ENCODE assay signal across 10 cellular contexts in genomic region chr2:152047826-152048476, GRCh38. TPM values are rescaled to one million over a fixed set of nuclear protein-coding genes. Genes with fewer than 3 reads are reported as not detected.
DNase-seq lines count a peak whose midpoint lies in the region; ATAC-seq, FAIRE-seq and TF ChIP-seq lines count a peak whose summit lies in the region.
"Had no signal": no experiment of that assay in that cellular context is flagged by ENCODE, and none has a peak within 500 bp of the region (broad histone marks: within the 10 kb centered on the region; RNA-seq: fewer than 3 reads in every experiment).

No MANE protein-coding gene starts in this region.

- no peaks in the 10 kb centered on the region for H3K9me3 ChIP-seq in HepG2 (ENCODE audit: low read length)
- no peaks in the 10 kb centered on the region for H3K9me3 ChIP-seq in right lobe of liver
- no peaks in the 10 kb centered on the region for H3K9me3 ChIP-seq in endodermal cell (ENCODE audit: control insufficient read depth, low read length)
- H3K9me3 ChIP-seq in upper lobe of right lung: no peaks in the 10 kb centered on the region

- WGBS in HepG2 (ENCODE audit: low lambda C conversion rate): 34% methylated on average over 6 of the region's 6 CpGs
- WGBS in right lobe of liver (ENCODE audit: insufficient coverage, low coverage, low lambda C conversion rate, missing lambda C conversion rate): 58% methylated on average over 6 of the region's 6 CpGs
- WGBS in endodermal cell (ENCODE audit: insufficient coverage in 1 of 2, insufficient read length in 1 of 2), 2 experiments: 81 to 88% methylated on average over 4 to 6 of the region's 6 CpGs

- H3K4me1 ChIP-seq in HepG2 (ENCODE audit: insufficient read depth, low read length) (no peaks in the 10 kb centered on the region), right lobe of liver (no peaks in the 10 kb centered on the region), endodermal cell (ENCODE audit: control insufficient read depth, insufficient read depth, low read length) (peaks cover 8% of the 10 kb centered on the region), upper lobe of right lung (no peaks in the 10 kb centered on the region)

- H3K4me3 ChIP-seq in HepG2 (replicated peaks in 1 of 3; ENCODE audit: insufficient read depth in 1 of 3, low read depth in 2 of 3, low read length in 3 of 3) (no peak overlapping the region), right lobe of liver (no peak overlapping the region), endodermal cell (ENCODE audit: low read length) (no peak overlapping the region), upper lobe of right lung (no peak overlapping the region)

- no peak overlapping the region for H2AFZ ChIP-seq in HepG2 (ENCODE audit: low read length)

- no peak overlapping the region for H3K27ac ChIP-seq in HepG2 (ENCODE audit: extremely low read length, insufficient read depth, low read length)
- H3K27ac ChIP-seq in right lobe of liver: no peak overlapping the region
- no peak overlapping the region for H3K27ac ChIP-seq in endodermal cell (ENCODE audit: low read depth, low read length)
- H3K27ac ChIP-seq in upper lobe of right lung: no peak overlapping the region

- intact Hi-C loops in HepG2 (cut with micrococcal nuclease; ENCODE audit: unreplicated experiment) (no loop called here), right lobe of liver (cut with DNase I) (no loop called here), upper lobe of right lung (cut with DNase I) (no loop called here)

- H3K9ac ChIP-seq in HepG2 (ENCODE audit: insufficient read depth, low read depth, low read length) (no peak overlapping the region), endodermal cell (ENCODE audit: extremely low read depth, low read length, poor library complexity, severe bottlenecking) (no peak overlapping the region)

- TF ChIP-seq POLR2A in HepG2 (IDR thresholded peaks at IDR 0.05; ENCODE audit: insufficient read depth in 1 of 2, low read depth in 2 of 2, low read length in 2 of 2): no peak
- TF ChIP-seq POLR2A in right lobe of liver (IDR thresholded peaks at IDR 0.05): no peak

- H3K27ac Mint-ChIP-seq in endodermal cell: no peak overlapping the region

- CTCF ChIA-PET in HepG2 (lab: Yijun Ruan, JAX; ENCODE audit: low intra/inter-chr PET ratio, low total read pairs): no interaction called here

- peak; percentile 76 for ATAC-seq in HepG2
- no peak for ATAC-seq in right lobe of liver
- ATAC-seq in upper lobe of right lung: peak; percentile 57
- ATAC-seq in GM18858 (IDR thresholded peaks at IDR 0.05; ENCODE audit: unreplicated experiment): no peak

- H3K4me2 ChIP-seq in HepG2 (ENCODE audit: low read depth, low read length): no peak overlapping the region

- no peaks in the 10 kb centered on the region for H3K79me2 ChIP-seq in HepG2 (ENCODE audit: insufficient read depth, low read length)

- peaks cover 39% of the 10 kb centered on the region for H3K27me3 Mint-ChIP-seq in endodermal cell (ENCODE audit: insufficient read depth)

- DNase-seq in HepG2 (ENCODE audit: low spot score) (peak; percentile 21), right lobe of liver (no peak), MV-4-11 (lab: John Stamatoyannopoulos, UW) (peak; percentile 27), endodermal cell (peak; percentile 55), upper lobe of right lung (no peak), DMS114 treated with DMSO at 0.1 percent for 48 hours (lab: John Stamatoyannopoulos, UW; ENCODE audit: unreplicated experiment) (no peak), NCI-H2107 (lab: John Stamatoyannopoulos, UW) (no peak)
- DNase-seq: amniotic stem cell had no signal

- in situ Hi-C loops in HepG2 (cut with HindIII; ENCODE audit: extremely low pct_ligation_motif_present, low pct_unique_long_range_greater_than_20kb): loop anchor here (25.0 kb wide), 1 partner anchor 1439 kb away; the partner anchor contains the start of gene RPRM

- POLR2A ChIA-PET in HepG2 (lab: Yijun Ruan, JAX): no interaction called here

- TF ChIP-seq EP300 in HepG2 (IDR thresholded peaks at IDR 0.05; ENCODE audit: low read depth in 2 of 2, low read length in 2 of 2): no peak
- no peak for TF ChIP-seq EP300 in HepG2 (CRISPR knock-in tag; IDR thresholded peaks at IDR 0.05; ENCODE audit: borderline replicate concordance)

- H3K36me3 ChIP-seq in HepG2 (replicated peaks in 1 of 2; ENCODE audit: control insufficient read depth in 1 of 2, insufficient read depth in 2 of 2, low read length in 2 of 2): no peaks in the 10 kb centered on the region
- H3K36me3 ChIP-seq in right lobe of liver: no peaks in the 10 kb centered on the region
- H3K36me3 ChIP-seq in endodermal cell (ENCODE audit: control insufficient read depth, insufficient read depth, low read length): no peaks in the 10 kb centered on the region
- H3K36me3 ChIP-seq in upper lobe of right lung: no peaks in the 10 kb centered on the region

- no peaks in the 10 kb centered on the region for H4K20me1 ChIP-seq in HepG2 (ENCODE audit: insufficient read depth, low read length)

- no peaks in the 10 kb centered on the region for H3K9me3 Mint-ChIP-seq in endodermal cell

- TF ChIP-seq CTCF in HepG2 (CRISPR knock-in tag; IDR thresholded peaks at IDR 0.05): peak; percentile 35
- peak in 2 of 4 donors; percentile 16 to 33 for TF ChIP-seq CTCF in right lobe of liver (IDR thresholded peaks at IDR 0.05)
- TF ChIP-seq CTCF in endodermal cell (conservative IDR thresholded peaks at IDR 0.05): peak; percentile 80
- peak; percentile 32 for TF ChIP-seq CTCF in upper lobe of right lung (IDR thresholded peaks at IDR 0.05)

- H3K36me3 Mint-ChIP-seq in endodermal cell (ENCODE audit: low read depth): no peaks in the 10 kb centered on the region

- no TSS peak for BruUV-seq in HepG2 (replicated peaks; lab: Mats Ljungman, UMichigan)

- H3K27me3 ChIP-seq in HepG2 (ENCODE audit: control insufficient read depth in 1 of 2, insufficient read depth in 2 of 2, low read length in 2 of 2) (peaks cover 0 to 21% of the 10 kb centered on the region in 2 experiments; a peak in 2 of 5 replicates), right lobe of liver (no peaks in the 10 kb centered on the region), endodermal cell (ENCODE audit: control insufficient read depth, insufficient read depth, low read length, poor library complexity, severe bottlenecking) (peaks cover 10% of the 10 kb centered on the region), upper lobe of right lung (no peaks in the 10 kb centered on the region)

- TF ChIP-seq RAD21 in HepG2 (CRISPR knock-in tag; IDR thresholded peaks at IDR 0.05): no peak

- H3K4me3 Mint-ChIP-seq in endodermal cell: no peak overlapping the region

- peaks cover 6% of the 10 kb centered on the region for H3K4me1 Mint-ChIP-seq in endodermal cell

- peak; percentile 34 for FAIRE-seq in HepG2 (lab: Jason Lieb, UNC)
- FAIRE-seq: G401.6 had no signal

TF ChIP-seq in HepG2, 621 proteins besides CTCF, POLR2A, EP300 and RAD21:
- peak; percentile 64 for TF ChIP-seq MNT (IDR thresholded peaks at IDR 0.05)
- no peak for TF ChIP-seq FOXK2 (IDR thresholded peaks at IDR 0.05)

RNA-seq across cellular contexts. Expression of gene CACNB4, which starts 50.9 kb away (rescaled TPM):
- total RNA-seq in HepG2 (2016; rRNA removed; fragmentation: Illumina TruSeq; extraction: Trizol) (9.5 and 14.3 TPM in 2 replicates), right lobe of liver (under 1 TPM; 0.06 to 0.49 (median 0.25) TPM), endodermal cell (under 1 TPM; 0.93 to 0.95 TPM), upper lobe of right lung (15.3 TPM)
- 8.4 and 9.3 TPM in 2 replicates for total RNA-seq in HepG2 (2016; cell fraction: cytosol; rRNA removed; fragmentation: Illumina TruSeq; extraction: Trizol; ENCODE audit: low read depth)
- 12.5 and 16.2 TPM in 2 replicates for total RNA-seq in HepG2 (2016; cell fraction: insoluble cytoplasmic fraction; rRNA removed; fragmentation: Illumina TruSeq; extraction: Trizol)
- 5.5 and 7.4 TPM in 2 replicates for total RNA-seq in HepG2 (2016; cell fraction: membrane; rRNA removed; fragmentation: Illumina TruSeq; extraction: Trizol)
- total RNA-seq in HepG2 (2016; cell fraction: nucleus; rRNA removed; fragmentation: Illumina TruSeq; extraction: Trizol): 49.9 and 50.0 TPM in 2 replicates
- polyA plus RNA-seq in HepG2 (2011; rRNA removed): 3.9 and 5.1 TPM in 2 replicates
- polyA plus RNA-seq in HepG2 (2011; cell fraction: cytosol; rRNA removed): 1.0 and 1.2 TPM in 2 replicates
- 8.4 and 10.5 TPM in 2 replicates for polyA plus RNA-seq in HepG2 (2011; cell fraction: nucleus; rRNA removed)
- polyA plus RNA-seq in HepG2 (2012): 2.6 and 3.3 TPM in 2 replicates
- 0.25 and 0.48 TPM in 2 replicates for polyA plus RNA-seq in HepG2 (2016; cell fraction: cytosol; fragmentation: Illumina TruSeq; extraction: Trizol; ENCODE audit: low read depth)
- 5.0 and 5.5 TPM in 2 replicates for polyA plus RNA-seq in HepG2 (2016; cell fraction: insoluble cytoplasmic fraction; fragmentation: Illumina TruSeq; extraction: Trizol; ENCODE audit: low read depth)
- polyA plus RNA-seq in HepG2 (2016; cell fraction: membrane; fragmentation: Illumina TruSeq; extraction: Trizol; ENCODE audit: low read depth): 1.7 and 2.1 TPM in 2 replicates
- 26.0 and 29.1 TPM in 2 replicates for polyA plus RNA-seq in HepG2 (2016; cell fraction: nucleus; fragmentation: Illumina TruSeq; extraction: Trizol; ENCODE audit: insufficient read depth, low read depth)
- polyA minus RNA-seq in HepG2 (2011; rRNA and poly(A)+ RNA removed; ENCODE audit: low replicate concordance): 0.35 and 13.9 TPM in 2 replicates
- polyA minus RNA-seq in HepG2 (2011; cell fraction: cytosol; rRNA and poly(A)+ RNA removed): 4.7 and 6.0 TPM in 2 replicates
- 47.0 and 50.5 TPM in 2 replicates for polyA minus RNA-seq in HepG2 (2011; cell fraction: nucleus; rRNA and poly(A)+ RNA removed)
- 6.4 TPM for polyA plus RNA-seq in endodermal cell (2013, experiment 1 of 2)
- polyA plus RNA-seq in endodermal cell (2013, experiment 2 of 2): 4.7 TPM

Comparison
In these comparisons a context has a peak if more than half of its experiments do, and no peak if none do; other contexts are left out.
1. ATAC-seq: peak in HepG2 (single experiment) and upper lobe of right lung (single experiment); none in right lobe of liver (0 of 4) and GM18858 (single experiment).
2. DNase-seq: peak in HepG2 (single experiment), MV-4-11 (single experiment) and endodermal cell (single experiment); none in right lobe of liver (0 of 3), upper lobe of right lung (single experiment), DMS114 treated with DMSO at 0.1 percent for 48 hours (single experiment) and NCI-H2107 (single experiment).